8 cellular contexts compared by ENCODE assay signal in genomic region chr11:57322881-57323467, GRCh38. TPM values are rescaled to one million over a fixed set of nuclear protein-coding genes. Genes with fewer than 3 reads are reported as not detected.
DNase-seq lines count a peak whose midpoint lies in the region; ATAC-seq and TF ChIP-seq lines count a peak whose summit lies in the region.

No MANE protein-coding gene starts in this region.

- H3K27ac Mint-ChIP-seq in GM23338, result peak overlapping the region; percentile 89; the same call in 1 of the 2 replicates

- TF ChIP-seq POLR2A in gastrocnemius medialis (IDR thresholded peaks at IDR 0.05), result no peak

- H3K4me1 ChIP-seq in GM23338 (ENCODE audit: insufficient read depth), result peaks cover 36% of the 10 kb centered on the region
- H3K4me1 ChIP-seq in gastrocnemius medialis, result peaks cover 55 to 72% of the 10 kb centered on the region in 2 donors

- in situ Hi-C loops in gastrocnemius medialis (cut with MboI; ENCODE audit: low sequenced_read_pairs in 4 of 4), result loop anchor here in 1 of 4 donors (10.0 kb wide), 1 partner anchor 172 kb away; no protein-coding TSS in a partner anchor

- DNase-seq in GM23338 (ENCODE audit: low spot score), result no peak
- no peak for DNase-seq in fibroblast of villous mesenchyme (ENCODE audit: low read depth)
- DNase-seq in gastrocnemius medialis, result no peak
- no peak for DNase-seq in activated CD8-positive, alpha-beta memory T cell treated with anti-CD3 and anti-CD28 coated beads for 24 hours

- TF ChIP-seq CTCF in GM23338 (conservative IDR thresholded peaks at IDR 0.05; ENCODE audit: low read depth in 2 of 2) (no peak), VCaP (conservative IDR thresholded peaks at IDR 0.05) (no peak), fibroblast of villous mesenchyme (IDR thresholded peaks at IDR 0.05; ENCODE audit: insufficient read depth, low read depth, low read length) (no peak), gastrocnemius medialis (IDR thresholded peaks at IDR 0.05 in 4 of 5, conservative IDR thresholded peaks at IDR 0.05 in 1 of 5) (no peak)

- peak overlapping the region; percentile 91 for H3K4me3 Mint-ChIP-seq in GM23338

- H3K27me3 ChIP-seq in GM23338 (ENCODE audit: insufficient read depth) (no peaks in the 10 kb centered on the region), gastrocnemius medialis (no peaks in the 10 kb centered on the region)

- H3K27ac ChIP-seq in GM23338 (ENCODE audit: low read depth) (peak overlapping the region; percentile 51), VCaP (peak overlapping the region; percentile 88), gastrocnemius medialis (peak overlapping the region; percentile 95 to 99 (median 97))

- H3K9me3 Mint-ChIP-seq in GM23338, result peaks cover 3% of the 10 kb centered on the region; the same call in 1 of the 3 replicates

- no peaks in the 10 kb centered on the region for H3K9me2 ChIP-seq in GM23338 (ENCODE audit: insufficient read depth)

- no peak overlapping the region for H2AFZ ChIP-seq in GM23338

- peaks cover 62% of the 10 kb centered on the region for H3K36me3 Mint-ChIP-seq in GM23338 (ENCODE audit: low read depth)

- peaks cover 19% of the 10 kb centered on the region for H3F3A ChIP-seq in GM23338 (replicated peaks; ENCODE audit: low read depth)

- peaks cover 50% of the 10 kb centered on the region for H3K79me2 ChIP-seq in GM23338 (replicated peaks; ENCODE audit: insufficient read depth)

- H3K27me3 Mint-ChIP-seq in GM23338 (ENCODE audit: insufficient read depth, low read depth, poor library complexity), result peaks cover 17% of the 10 kb centered on the region

- peaks cover 21% of the 10 kb centered on the region for H4K20me1 ChIP-seq in GM23338 (replicated peaks; ENCODE audit: insufficient read depth)

- H3K36me3 ChIP-seq in GM23338 (ENCODE audit: insufficient read depth) (peaks cover 15% of the 10 kb centered on the region), gastrocnemius medialis (peaks cover 0 to 29% of the 10 kb centered on the region in 2 donors)

- H3K9me3 ChIP-seq in gastrocnemius medialis, result no peaks in the 10 kb centered on the region

- ATAC-seq in GM23338 (no peak), gastrocnemius medialis (no peak), HG02852 (IDR thresholded peaks at IDR 0.05; ENCODE audit: unreplicated experiment) (no peak), GM18502 (IDR thresholded peaks at IDR 0.05; ENCODE audit: poor library complexity, unreplicated experiment) (no peak), HG02610 (IDR thresholded peaks at IDR 0.05; ENCODE audit: unreplicated experiment) (no peak)

- H3K4me1 Mint-ChIP-seq in GM23338, result peaks cover 57% of the 10 kb centered on the region

- peak overlapping the region; percentile 100 for H3K4me2 ChIP-seq in GM23338

- H3K4me3 ChIP-seq in GM23338 (peak overlapping the region; percentile 94), fibroblast of villous mesenchyme (ENCODE audit: low read depth, low read length) (peak overlapping the region; percentile 85), gastrocnemius medialis (peak overlapping the region; percentile 82 to 95 (median 90))

- intact Hi-C loops in gastrocnemius medialis (cut with DNase I; ENCODE audit: low total_unique reads), result loop anchor here (10.0 kb wide), 1 partner anchor 422 kb away; the partner anchor contains the start of gene SELENOH

TF ChIP-seq in GM23338, 12 proteins besides CTCF, POLR2A, EP300 and RAD21 (continues in another document):
- no peak for TF ChIP-seq ETS1 (IDR thresholded peaks at IDR 0.05)
- no peak for TF ChIP-seq ZNF462 (CRISPR knock-in tag; IDR thresholded peaks at IDR 0.05)
- no peak for TF ChIP-seq NANOG (IDR thresholded peaks at IDR 0.05; ENCODE audit: borderline replicate concordance)
- no peak for TF ChIP-seq EZH2 (IDR thresholded peaks at IDR 0.05; ENCODE audit: low read depth, unreplicated experiment)
- TF ChIP-seq POLR2AphosphoS5 (IDR thresholded peaks at IDR 0.05; ENCODE audit: low read depth), result no peak

RNA-seq across cellular contexts. Expression of gene TNKS1BP1, which starts 1.8 kb away (rescaled TPM):
- total RNA-seq in GM23338 (2014; rRNA removed; shearing (Covaris generic)), result 61.0 and 72.2 TPM in 2 replicates
- polyA plus RNA-seq in GM23338 (2016; fragmentation: Nextera tagmentation; extraction: Ambion mirVana), result 64.2 and 72.9 TPM in 2 replicates
- total RNA-seq in fibroblast of villous mesenchyme (69.5 and 70.5 TPM in 2 replicates), gastrocnemius medialis (100 to 1,000 TPM in 3 of 4 donors, 10 to 100 TPM in 1; 98.5 to 165 (median 125) TPM)

RNA-seq across cellular contexts. Expression of gene SSRP1, which starts 12.7 kb away (rescaled TPM):
- 210 and 216 TPM in 2 replicates for total RNA-seq in GM23338 (2014; rRNA removed; shearing (Covaris generic))
- polyA plus RNA-seq in GM23338 (2016; fragmentation: Nextera tagmentation; extraction: Ambion mirVana), result 205 and 225 TPM in 2 replicates
- total RNA-seq in fibroblast of villous mesenchyme (61.7 and 67.3 TPM in 2 replicates), gastrocnemius medialis (100 to 1,000 TPM in 3 of 4 donors, 10 to 100 TPM in 1; 76.6 to 155 (median 137) TPM)

RNA-seq across cellular contexts. Expression of gene P2RX3, which starts 15.2 kb away (rescaled TPM):
- total RNA-seq in GM23338 (2014; rRNA removed; shearing (Covaris generic)), result 0.35 TPM in 1 of 2 replicates, not detected in the other
- 0.15 and 0.23 TPM in 2 replicates for polyA plus RNA-seq in GM23338 (2016; fragmentation: Nextera tagmentation; extraction: Ambion mirVana)
- total RNA-seq in fibroblast of villous mesenchyme (not detected in 2 replicates), gastrocnemius medialis (not detected)

RNA-seq across cellular contexts. Expression of gene PRG3, which starts 58.0 kb away (rescaled TPM):
- total RNA-seq in GM23338 (2014; rRNA removed; shearing (Covaris generic)), result not detected in 2 replicates
- polyA plus RNA-seq in GM23338 (2016; fragmentation: Nextera tagmentation; extraction: Ambion mirVana), result not detected in 2 replicates
- total RNA-seq in fibroblast of villous mesenchyme (not detected in 2 replicates), gastrocnemius medialis (not detected)
